Comparison of ENCODE assay signal across 10 cellular contexts in genomic region chr19:13848811-13849241, GRCh38. TPM values are rescaled to one million over a fixed set of nuclear protein-coding genes. Genes with fewer than 3 reads are reported as not detected.
DNase-seq lines count a peak whose midpoint lies in the region; ATAC-seq and TF ChIP-seq lines count a peak whose summit lies in the region.
"Had no signal": no experiment of that assay in that cellular context is flagged by ENCODE, and none has a peak within 500 bp of the region (broad histone marks: within the 10 kb centered on the region; RNA-seq: fewer than 3 reads in every experiment).

No MANE protein-coding gene starts in this region.

- H3K4me3 ChIP-seq in AG04450 (ENCODE audit: low read depth, low read length), result no peak overlapping the region

- H3K27me3 Mint-ChIP-seq in dendritic cell treated with granulocyte-macrophage colony-stimulating factor and Interleukin-4, amounts not matched to agents 40 ng/mL and 50 ng/mL, for 4 days, result no peaks in the 10 kb centered on the region
- no peaks in the 10 kb centered on the region for H3K27me3 Mint-ChIP-seq in nephron progenitor cell (ENCODE audit: low read depth, poor library complexity)

- no peaks in the 10 kb centered on the region for H3K36me3 Mint-ChIP-seq in dendritic cell treated with granulocyte-macrophage colony-stimulating factor and Interleukin-4, amounts not matched to agents 40 ng/mL and 50 ng/mL, for 4 days (ENCODE audit: low read depth)
- H3K36me3 Mint-ChIP-seq in nephron progenitor cell (ENCODE audit: low read depth), result no peaks in the 10 kb centered on the region

- H3K4me3 Mint-ChIP-seq in dendritic cell treated with granulocyte-macrophage colony-stimulating factor and Interleukin-4, amounts not matched to agents 40 ng/mL and 50 ng/mL, for 4 days, result peak overlapping the region; percentile 0
- peak overlapping the region; percentile 59 for H3K4me3 Mint-ChIP-seq in nephron progenitor cell

- TF ChIP-seq CTCF in AG04450 (IDR thresholded peaks at IDR 0.05; ENCODE audit: low read depth, low read length), result no peak
- no peak for TF ChIP-seq CTCF in nephron progenitor cell (IDR thresholded peaks at IDR 0.05)

- no peaks in the 10 kb centered on the region for H3K9me3 ChIP-seq in AG04450 (ENCODE audit: control insufficient read depth, insufficient read depth, low read length)

- no peaks in the 10 kb centered on the region for H3K9me3 Mint-ChIP-seq in dendritic cell treated with granulocyte-macrophage colony-stimulating factor and Interleukin-4, amounts not matched to agents 40 ng/mL and 50 ng/mL, for 4 days
- H3K9me3 Mint-ChIP-seq in nephron progenitor cell, result no peaks in the 10 kb centered on the region

- POLR2A ChIA-PET in AG04450 (lab: Yijun Ruan, JAX), result interaction anchor here (0.7 to 3.9 kb wide), 2 partner anchors 11 to 13 kb away, joined by 3 to 33 read pairs; no protein-coding TSS in a partner anchor

- H3K27me3 ChIP-seq in AG04450 (ENCODE audit: control insufficient read depth, insufficient read depth, low read length), result no peaks in the 10 kb centered on the region

- DNase-seq in AG04450 (ENCODE audit: low read depth, low spot score) (no peak), NCI-H69 (lab: John Stamatoyannopoulos, UW) (peak; percentile 41), nephron progenitor cell (no peak)
- DNase-seq in activated effector memory CD4-positive, alpha-beta T cell treated with Interleukin-2 at 50 U/mL for 16 hours, result no peak
- no peak for DNase-seq in stimulated activated naive CD4-positive, alpha-beta T cell treated with Interleukin-2 at 50 U/mL for 16 hours (lab: John Stamatoyannopoulos, UW)
- DNase-seq: effector CD4-positive, alpha-beta T cell; T1000 had no signal

- peak overlapping the region; percentile 100 for H3K27ac Mint-ChIP-seq in dendritic cell treated with granulocyte-macrophage colony-stimulating factor and Interleukin-4, amounts not matched to agents 40 ng/mL and 50 ng/mL, for 4 days
- peak overlapping the region; percentile 94 for H3K27ac Mint-ChIP-seq in nephron progenitor cell

- intact Hi-C loops in dendritic cell treated with granulocyte-macrophage colony-stimulating factor and Interleukin-4, amounts not matched to agents 40 ng/mL and 50 ng/mL, for 4 days (cut with micrococcal nuclease), result no loop called here

- H3K27ac ChIP-seq in AG04450 (ENCODE audit: low read depth, low read length), result peak overlapping the region; percentile 22

- ATAC-seq in GM19351 (IDR thresholded peaks at IDR 0.05; ENCODE audit: unreplicated experiment) (no peak), GM18511 (IDR thresholded peaks at IDR 0.05; ENCODE audit: unreplicated experiment) (no peak)

- CTCF ChIA-PET in AG04450 (lab: Charles Lee), result interaction anchor here (1.1 to 2.2 kb wide), 2 partner anchors 14 to 64 kb away, joined by 4 to 6 read pairs; no protein-coding TSS in a partner anchor

- peaks cover 62% of the 10 kb centered on the region for H3K4me1 Mint-ChIP-seq in dendritic cell treated with granulocyte-macrophage colony-stimulating factor and Interleukin-4, amounts not matched to agents 40 ng/mL and 50 ng/mL, for 4 days (ENCODE audit: low read depth)
- peaks cover 53% of the 10 kb centered on the region for H3K4me1 Mint-ChIP-seq in nephron progenitor cell

RNA-seq across cellular contexts. Expression of gene NANOS3, which starts 28.1 kb away (rescaled TPM):
- polyA plus RNA-seq in AG04450 (2011; rRNA removed), result 0.36 and 0.37 TPM in 2 replicates
- not detected in 2 replicates for polyA minus RNA-seq in AG04450 (2011; rRNA and poly(A)+ RNA removed)

RNA-seq across cellular contexts. Expression of gene ZSWIM4, which starts 53.6 kb away (rescaled TPM):
- 2.3 and 3.4 TPM in 2 replicates for polyA plus RNA-seq in AG04450 (2011; rRNA removed)
- polyA minus RNA-seq in AG04450 (2011; rRNA and poly(A)+ RNA removed), result 3.6 and 5.0 TPM in 2 replicates

RNA-seq across cellular contexts. Expression of gene BRME1, which starts 57.1 kb away (rescaled TPM):
- 0.12 and 0.17 TPM in 2 replicates for polyA plus RNA-seq in AG04450 (2011; rRNA removed)
- polyA minus RNA-seq in AG04450 (2011; rRNA and poly(A)+ RNA removed), result 0.43 TPM in 1 of 2 replicates, not detected in the other

RNA-seq across cellular contexts. Expression of gene CC2D1A, which starts 57.2 kb away (rescaled TPM):
- polyA plus RNA-seq in AG04450 (2011; rRNA removed), result 5.1 and 6.7 TPM in 2 replicates
- polyA minus RNA-seq in AG04450 (2011; rRNA and poly(A)+ RNA removed), result 7.0 and 13.7 TPM in 2 replicates
